ENCODE assay signal across 8 cellular contexts in the genomic region with DNA sequence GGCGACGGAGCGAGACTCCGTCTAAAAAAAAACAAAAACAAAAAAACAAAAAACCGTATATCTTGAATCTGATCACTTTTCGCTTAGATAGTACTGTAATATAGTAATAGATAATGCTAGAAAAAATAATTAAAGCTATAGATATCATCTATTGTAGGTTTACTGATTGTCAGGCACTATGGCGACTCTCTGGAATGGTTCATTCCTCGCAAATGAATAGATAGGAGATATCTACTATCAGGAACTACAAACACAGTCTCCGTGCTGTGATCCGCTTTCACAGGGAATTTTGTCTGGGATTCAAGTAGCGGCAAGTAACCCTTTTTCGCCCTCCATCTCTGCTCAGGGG. TPM values are rescaled to one million over a fixed set of nuclear protein-coding genes. Genes with fewer than 3 reads are reported as not detected.
DNase-seq lines count a peak whose midpoint lies in the region; ATAC-seq and TF ChIP-seq lines count a peak whose summit lies in the region.

No MANE protein-coding gene starts in this region.

- H3K9me3 ChIP-seq in iPS-15b (ENCODE audit: control insufficient read depth, insufficient read depth, low read length) = no peaks in the 10 kb centered on the region

- peak overlapping the region; percentile 84 for H3K4me3 ChIP-seq in HFF-Myc (replicated peaks; ENCODE audit: low read depth, low read length)
- peak overlapping the region; percentile 80 for H3K4me3 ChIP-seq in iPS-15b (ENCODE audit: low read depth, low read length)

- H3K4me3 Mint-ChIP-seq in activated T-helper 1 cell treated with anti-CD3 and anti-CD28 coated beads, Interleukin-12 subunit alpha, Interleukin-12 subunit beta, Interleukin-2, Interleukin-4 antibody, amounts not matched to agents 30 ng/mL and 10 ng/mL and 1 ng/mL, durations not matched to agents 14 hours and 24 hours and 36 hours = peak overlapping the region; percentile 97
- peak overlapping the region; percentile 96 for H3K4me3 Mint-ChIP-seq in stimulated activated effector memory CD8-positive, alpha-beta T cell treated with anti-CD3 and anti-CD28 coated beads, Interleukin-12 subunit alpha, Interleukin-12 subunit beta, amount 100 ng/mL, for 72 hours

- peaks cover 21% of the 10 kb centered on the region for H3K27me3 ChIP-seq in iPS-15b (ENCODE audit: control insufficient read depth, insufficient read depth, low read length)

- no peak for DNase-seq in HFF-Myc (ENCODE audit: extremely low read depth, low read depth)
- no peak for DNase-seq in activated T-helper 1 cell treated with anti-CD3 and anti-CD28 coated beads, Interleukin-12 subunit alpha, Interleukin-12 subunit beta, Interleukin-2, Interleukin-4 antibody, amounts not matched to agents 30 ng/mL and 10 ng/mL and 1 ng/mL, durations not matched to agents 14 hours and 24 hours and 36 hours (ENCODE audit: low spot score)
- no peak for DNase-seq in stimulated activated effector memory CD8-positive, alpha-beta T cell treated with anti-CD3 and anti-CD28 coated beads, Interleukin-12 subunit alpha, Interleukin-12 subunit beta, amount 100 ng/mL, for 72 hours (ENCODE audit: low spot score in 2 of 2)
- DNase-seq in amygdala (lab: John Stamatoyannopoulos, UW) = no peak
- no peak for DNase-seq in cerebellar cortex (ENCODE audit: low spot score)
- no peak for DNase-seq in SW 1271 (lab: John Stamatoyannopoulos, UW)

- H3K27me3 Mint-ChIP-seq in activated T-helper 1 cell treated with anti-CD3 and anti-CD28 coated beads, Interleukin-12 subunit alpha, Interleukin-12 subunit beta, Interleukin-2, Interleukin-4 antibody, amounts not matched to agents 30 ng/mL and 10 ng/mL and 1 ng/mL, durations not matched to agents 14 hours and 24 hours and 36 hours (ENCODE audit: insufficient read depth) = no peaks in the 10 kb centered on the region

- peak overlapping the region; percentile 95 for H3K27ac Mint-ChIP-seq in activated T-helper 1 cell treated with anti-CD3 and anti-CD28 coated beads, Interleukin-12 subunit alpha, Interleukin-12 subunit beta, Interleukin-2, Interleukin-4 antibody, amounts not matched to agents 30 ng/mL and 10 ng/mL and 1 ng/mL, durations not matched to agents 14 hours and 24 hours and 36 hours
- peak overlapping the region; percentile 98 for H3K27ac Mint-ChIP-seq in stimulated activated effector memory CD8-positive, alpha-beta T cell treated with anti-CD3 and anti-CD28 coated beads, Interleukin-12 subunit alpha, Interleukin-12 subunit beta, amount 100 ng/mL, for 72 hours

- intact Hi-C loops in activated T-helper 1 cell treated with anti-CD3 and anti-CD28 coated beads, Interleukin-12 subunit alpha, Interleukin-12 subunit beta, Interleukin-2, Interleukin-4 antibody, amounts not matched to agents 30 ng/mL and 10 ng/mL and 1 ng/mL, durations not matched to agents 14 hours and 24 hours and 36 hours (cut with micrococcal nuclease) = loop anchor here (1.0 to 10.0 kb wide), 8 partner anchors 81 to 1614 kb away; a partner anchor contains a TSS

- H3K36me3 ChIP-seq in iPS-15b (ENCODE audit: control insufficient read depth, insufficient read depth, low read length) = no peaks in the 10 kb centered on the region

- no peaks in the 10 kb centered on the region for H3K4me1 ChIP-seq in iPS-15b (ENCODE audit: control insufficient read depth, insufficient read depth, low read length)

- H3K36me3 Mint-ChIP-seq in activated T-helper 1 cell treated with anti-CD3 and anti-CD28 coated beads, Interleukin-12 subunit alpha, Interleukin-12 subunit beta, Interleukin-2, Interleukin-4 antibody, amounts not matched to agents 30 ng/mL and 10 ng/mL and 1 ng/mL, durations not matched to agents 14 hours and 24 hours and 36 hours (ENCODE audit: low read depth) = no peaks in the 10 kb centered on the region
- H3K36me3 Mint-ChIP-seq in stimulated activated effector memory CD8-positive, alpha-beta T cell treated with anti-CD3 and anti-CD28 coated beads, Interleukin-12 subunit alpha, Interleukin-12 subunit beta, amount 100 ng/mL, for 72 hours = peaks cover 26% of the 10 kb centered on the region

- ATAC-seq in stimulated activated effector memory CD8-positive, alpha-beta T cell treated with anti-CD3 and anti-CD28 coated beads, Interleukin-12 subunit alpha, Interleukin-12 subunit beta, amount 100 ng/mL, for 72 hours = no peak
- no peak for ATAC-seq in GM21526 (IDR thresholded peaks at IDR 0.05; ENCODE audit: low FRiP score, unreplicated experiment)

- peaks cover 25% of the 10 kb centered on the region for H3K4me1 Mint-ChIP-seq in activated T-helper 1 cell treated with anti-CD3 and anti-CD28 coated beads, Interleukin-12 subunit alpha, Interleukin-12 subunit beta, Interleukin-2, Interleukin-4 antibody, amounts not matched to agents 30 ng/mL and 10 ng/mL and 1 ng/mL, durations not matched to agents 14 hours and 24 hours and 36 hours (ENCODE audit: low read depth)
- peaks cover 16% of the 10 kb centered on the region for H3K4me1 Mint-ChIP-seq in stimulated activated effector memory CD8-positive, alpha-beta T cell treated with anti-CD3 and anti-CD28 coated beads, Interleukin-12 subunit alpha, Interleukin-12 subunit beta, amount 100 ng/mL, for 72 hours

- no peaks in the 10 kb centered on the region for H3K9me3 Mint-ChIP-seq in activated T-helper 1 cell treated with anti-CD3 and anti-CD28 coated beads, Interleukin-12 subunit alpha, Interleukin-12 subunit beta, Interleukin-2, Interleukin-4 antibody, amounts not matched to agents 30 ng/mL and 10 ng/mL and 1 ng/mL, durations not matched to agents 14 hours and 24 hours and 36 hours
- no peaks in the 10 kb centered on the region for H3K9me3 Mint-ChIP-seq in stimulated activated effector memory CD8-positive, alpha-beta T cell treated with anti-CD3 and anti-CD28 coated beads, Interleukin-12 subunit alpha, Interleukin-12 subunit beta, amount 100 ng/mL, for 72 hours

- TF ChIP-seq CTCF in HFF-Myc (IDR thresholded peaks at IDR 0.05; ENCODE audit: low read depth, low read length, missing control alignments) = no peak

- H3K9ac ChIP-seq in iPS-15b (ENCODE audit: low read depth, low read length) = no peak overlapping the region

RNA-seq across cellular contexts. Expression of a gene that starts 0.3 kb away (rescaled TPM):
- 0.44 TPM in 1 of 2 replicates, not detected in the other for total RNA-seq in activated T-helper 1 cell treated with anti-CD3 and anti-CD28 coated beads, Interleukin-12 subunit alpha, Interleukin-12 subunit beta, Interleukin-2, Interleukin-4 antibody, amounts not matched to agents 30 ng/mL and 10 ng/mL and 1 ng/mL, durations not matched to agents 14 hours and 24 hours and 36 hours

RNA-seq across cellular contexts. Expression of a gene that starts 5.0 kb away (rescaled TPM):
- total RNA-seq in activated T-helper 1 cell treated with anti-CD3 and anti-CD28 coated beads, Interleukin-12 subunit alpha, Interleukin-12 subunit beta, Interleukin-2, Interleukin-4 antibody, amounts not matched to agents 30 ng/mL and 10 ng/mL and 1 ng/mL, durations not matched to agents 14 hours and 24 hours and 36 hours = 15.5 and 20.9 TPM in 2 replicates
